In genomic region chr3:186806173-186807055, GRCh38 we compare ENCODE assay signal across 8 cellular contexts. TPM values are rescaled to one million over a fixed set of nuclear protein-coding genes. Genes with fewer than 3 reads are reported as not detected.
DNase-seq lines count a peak whose midpoint lies in the region; ATAC-seq and TF ChIP-seq lines count a peak whose summit lies in the region.

Gene RFC4 (minus strand): TSS chr3:186806482. CDS start chr3:186804713, 1,769 bp downstream.

- peaks cover 42% of the 10 kb centered on the region for H3K79me2 ChIP-seq in MM.1S (ENCODE audit: low read length)

- TF ChIP-seq CTCF in MM.1S (IDR thresholded peaks at IDR 0.05; ENCODE audit: low read length) (no peak), gastroesophageal sphincter (IDR thresholded peaks at IDR 0.05) (peak in 1 of 4 experiments; percentile 4), neutrophil (IDR thresholded peaks at IDR 0.05) (no peak), suprapubic skin (IDR thresholded peaks at IDR 0.05) (no peak)

- H3F3A ChIP-seq in MM.1S (ENCODE audit: insufficient read depth, low read length), result 0 out of 2 replicates have a peak, but pooled peaks cover 7% of the 10 kb centered on the region

- no peaks in the 10 kb centered on the region for H4K20me1 ChIP-seq in MM.1S (ENCODE audit: insufficient read depth, low read length)

- peak; percentile 89 for DNase-seq in G401 (ENCODE audit: low spot score)
- peak; percentile 81 to 91 for DNase-seq in HAP-1 (ENCODE audit: low spot score in 2 of 2)
- peak; percentile 96 for DNase-seq in MM.1S
- DNase-seq in SK-MEL-5 (ENCODE audit: low read depth, low spot score), result peak; percentile 73
- DNase-seq in activated naive CD4-positive, alpha-beta T cell (lab: John Stamatoyannopoulos, UW), result peak; percentile 65 to 76 (median 70)
- DNase-seq in suprapubic skin (ENCODE audit: low spot score in 2 of 2), result peak; percentile 92

- ATAC-seq in gastroesophageal sphincter, result peak; percentile 95

- TF ChIP-seq POLR2A in gastroesophageal sphincter (IDR thresholded peaks at IDR 0.05), result peak; percentile 33 to 59
- TF ChIP-seq POLR2A in suprapubic skin (IDR thresholded peaks at IDR 0.05), result no peak

- H3K27ac ChIP-seq in MM.1S (ENCODE audit: low read length) (peak within 1 kb of the TSS; percentile 66), gastroesophageal sphincter (peak within 1 kb of the TSS; percentile 52 to 96 (median 87)), neutrophil (peak within 1 kb of the TSS; percentile 84), suprapubic skin (peak within 1 kb of the TSS; percentile 75)

- H3K9me3 ChIP-seq in HAP-1 (no peaks in the 10 kb centered on the region), MM.1S (replicated peaks; ENCODE audit: insufficient read depth, low read length) (no peaks in the 10 kb centered on the region), gastroesophageal sphincter (no peaks in the 10 kb centered on the region), neutrophil (no peaks in the 10 kb centered on the region), suprapubic skin (no peaks in the 10 kb centered on the region)

- H3K9me2 ChIP-seq in MM.1S (replicated peaks; ENCODE audit: insufficient read depth, low read length), result no peaks in the 10 kb centered on the region

- H3K36me3 ChIP-seq in HAP-1 (replicated peaks), result peaks cover 24% of the 10 kb centered on the region
- H3K36me3 ChIP-seq in MM.1S (replicated peaks; ENCODE audit: insufficient read depth, low read length), result peaks cover 10% of the 10 kb centered on the region; the same call in 1 of the 2 replicates
- peaks cover 0 to 21% of the 10 kb centered on the region in 2 donors for H3K36me3 ChIP-seq in gastroesophageal sphincter
- H3K36me3 ChIP-seq in neutrophil, result no peaks in the 10 kb centered on the region
- H3K36me3 ChIP-seq in suprapubic skin, result peaks cover 13% of the 10 kb centered on the region

- H3K9ac ChIP-seq in MM.1S (ENCODE audit: low read length), result peak within 1 kb of the TSS; percentile 82

- H3K4me3 ChIP-seq in HAP-1 (peak within 1 kb of the TSS; percentile 71), MM.1S (ENCODE audit: low read length) (peak within 1 kb of the TSS; percentile 78), gastroesophageal sphincter (peak within 1 kb of the TSS; percentile 56 to 58), neutrophil (ENCODE audit: low read depth in 1 of 2, low read length in 1 of 2) (peak within 1 kb of the TSS; percentile 79 to 96), suprapubic skin (peak within 1 kb of the TSS; percentile 71)

- H3K4me2 ChIP-seq in MM.1S (ENCODE audit: low read depth, low read length), result peak within 1 kb of the TSS; percentile 94

- H3K4me1 ChIP-seq in HAP-1 (peaks cover 7% of the 10 kb centered on the region), MM.1S (ENCODE audit: low read length) (peaks cover 16% of the 10 kb centered on the region), gastroesophageal sphincter (peaks cover 3 to 24% (median 7%) of the 10 kb centered on the region in 3 donors), neutrophil (ENCODE audit: control insufficient read depth in 1 of 2, insufficient read depth in 1 of 2, low read depth in 1 of 2, low read length in 1 of 2) (peaks cover 13 to 16% of the 10 kb centered on the region in 2 experiments), suprapubic skin (peaks cover 19% of the 10 kb centered on the region)

- peak within 1 kb of the TSS; percentile 89 for H2AFZ ChIP-seq in MM.1S (ENCODE audit: low read length)

- in situ Hi-C loops in G401 (cut with HindIII; ENCODE audit: low sequenced_read_pairs) (no loop called here), HAP-1 (cut with MboI; ENCODE audit: low sequenced_read_pairs) (no loop called here), SK-MEL-5 (cut with HindIII; ENCODE audit: low pct_unique_long_range_greater_than_20kb, low sequenced_read_pairs) (no loop called here)

- 0 to 3% methylated on average over 3 to 7 of the region's 65 CpGs for WGBS in gastroesophageal sphincter (ENCODE audit: low coverage in 1 of 2), 2 donors
- 1% methylated on average over 15 of the region's 65 CpGs for WGBS in suprapubic skin

- no peaks in the 10 kb centered on the region for H3K27me3 ChIP-seq in HAP-1 (ENCODE audit: low read depth)
- no peaks in the 10 kb centered on the region for H3K27me3 ChIP-seq in MM.1S (replicated peaks; ENCODE audit: insufficient read depth, low read length)
- H3K27me3 ChIP-seq in gastroesophageal sphincter, result no peaks in the 10 kb centered on the region
- H3K27me3 ChIP-seq in neutrophil, result no peaks in the 10 kb centered on the region
- H3K27me3 ChIP-seq in suprapubic skin, result no peaks in the 10 kb centered on the region

- TF ChIP-seq EP300 in gastroesophageal sphincter (IDR thresholded peaks at IDR 0.05), result no peak
- no peak for TF ChIP-seq EP300 in suprapubic skin (IDR thresholded peaks at IDR 0.05)

RNA-seq across cellular contexts. Expression of gene RFC4, which starts in this region (rescaled TPM):
- total RNA-seq in G401 (2014; rRNA removed; shearing (Covaris generic)), result 53.7 and 76.8 TPM in 2 replicates
- 51.0 and 57.3 TPM in 2 replicates for total RNA-seq in SK-MEL-5 (2014; rRNA removed; shearing (Covaris generic))
- 41.9 and 53.1 TPM in 2 replicates for polyA plus RNA-seq in SK-MEL-5 (2015; cell fraction: cytosol; rRNA removed)
- 109 and 122 TPM in 2 replicates for polyA plus RNA-seq in SK-MEL-5 (2015; cell fraction: nucleus; rRNA removed)
- total RNA-seq in gastroesophageal sphincter (10 to 100 TPM in 2 of 4 donors, 1 to 10 TPM in 2; 8.1 to 12.2 (median 10.5) TPM), suprapubic skin (10 to 100 TPM in 3 of 4 donors, 1 to 10 TPM in 1; 9.6 to 22.3 (median 15.8) TPM)

Comparison
In these comparisons a context has a peak if more than half of its experiments do, and no peak if none do; other contexts are left out.
1. Peak in every context shown above with its lines: DNase-seq, ATAC-seq, H3K4me3 ChIP-seq and H3K27ac ChIP-seq.
2. POLR2A ChIP-seq: peak in gastroesophageal sphincter (2 of 2); none in suprapubic skin (0 of 2).